Comparison of ENCODE assay signal across 8 cellular contexts in the genomic region with DNA sequence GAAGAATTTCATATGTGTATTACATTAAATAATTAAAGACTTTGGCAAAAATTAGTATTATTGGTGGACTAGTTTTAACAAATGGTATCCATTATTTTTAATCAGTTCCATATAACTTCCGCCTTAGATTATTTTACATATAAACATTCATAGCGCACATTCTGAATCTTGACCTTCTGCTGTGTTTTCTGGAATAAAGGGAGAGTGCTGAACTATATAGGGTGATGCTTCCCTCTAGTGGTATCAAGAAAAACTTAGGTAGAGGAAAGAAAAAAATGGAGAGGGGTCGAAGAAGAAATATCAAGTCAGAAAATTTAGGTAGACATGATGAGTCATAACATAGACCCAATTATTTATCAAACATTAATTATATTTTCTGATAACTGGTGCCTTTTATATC.
DNase-seq lines count a peak whose midpoint lies in the region; ATAC-seq and TF ChIP-seq lines count a peak whose summit lies in the region.

No MANE protein-coding gene starts in this region.

- DNase-seq in AG08396 (ENCODE audit: low spot score) (peak; percentile 25), HEK293T (ENCODE audit: extremely low spot score) (peak; percentile 15), OCI-M1 (lab: John Stamatoyannopoulos, UW) (peak; percentile 48), fibroblast of gingiva (ENCODE audit: low read depth) (peak; percentile 71), putamen (ENCODE audit: low spot score) (peak; percentile 40), NCI-H1436 (lab: John Stamatoyannopoulos, UW) (no peak), NCI-H774 (lab: John Stamatoyannopoulos, UW) (no peak)

- no peak for ATAC-seq in GM21390 (IDR thresholded peaks at IDR 0.05; ENCODE audit: unreplicated experiment)

- CTCF ChIA-PET in HEK293T (lab: Yijun Ruan, JAX) = interaction anchor here (0.6 kb wide), 1 partner anchor 60 kb away, joined by 3 read pairs; no protein-coding TSS in a partner anchor

- POLR2A ChIA-PET in HEK293T (lab: Yijun Ruan, JAX) = no interaction called here

TF ChIP-seq in HEK293T, 16 proteins besides CTCF, POLR2A, EP300 and RAD21:
- TF ChIP-seq ARNT (IDR thresholded peaks at IDR 0.05) = no peak
- TF ChIP-seq BHLHE40 (IDR thresholded peaks at IDR 0.05; ENCODE audit: borderline replicate concordance) = no peak
- TF ChIP-seq SUZ12 (IDR thresholded peaks at IDR 0.05) = no peak
- TF ChIP-seq FOXM1 (IDR thresholded peaks at IDR 0.05; ENCODE audit: borderline replicate concordance) = no peak
- no peak for TF ChIP-seq FOXA1 (IDR thresholded peaks at IDR 0.05)
- no peak for TF ChIP-seq FOXK2 (IDR thresholded peaks at IDR 0.05)
- TF ChIP-seq L3MBTL2 (conservative IDR thresholded peaks at IDR 0.05) = no peak
- TF ChIP-seq ZNF384 (IDR thresholded peaks at IDR 0.05) = no peak
- no peak for TF ChIP-seq PKNOX1 (IDR thresholded peaks at IDR 0.05)
- TF ChIP-seq SP1 (IDR thresholded peaks at IDR 0.05) = no peak
- TF ChIP-seq TARDBP (IDR thresholded peaks at IDR 0.05) = no peak
- no peak for TF ChIP-seq LEF1 (IDR thresholded peaks at IDR 0.05; ENCODE audit: borderline replicate concordance)
- TF ChIP-seq ELF4 (IDR thresholded peaks at IDR 0.05) = no peak
- no peak for TF ChIP-seq HDGF (IDR thresholded peaks at IDR 0.05; ENCODE audit: borderline replicate concordance)
TF ChIP-seq in HEK293T: peak in this region for 0.

Comparison
In these comparisons a context has a peak if more than half of its experiments do, and no peak if none do; other contexts are left out.
1. DNase-seq: peak in AG08396 (single experiment), HEK293T (single experiment), OCI-M1 (single experiment), fibroblast of gingiva (single experiment) and putamen (single experiment); none in NCI-H1436 (single experiment) and NCI-H774 (single experiment).